In the genomic region with DNA sequence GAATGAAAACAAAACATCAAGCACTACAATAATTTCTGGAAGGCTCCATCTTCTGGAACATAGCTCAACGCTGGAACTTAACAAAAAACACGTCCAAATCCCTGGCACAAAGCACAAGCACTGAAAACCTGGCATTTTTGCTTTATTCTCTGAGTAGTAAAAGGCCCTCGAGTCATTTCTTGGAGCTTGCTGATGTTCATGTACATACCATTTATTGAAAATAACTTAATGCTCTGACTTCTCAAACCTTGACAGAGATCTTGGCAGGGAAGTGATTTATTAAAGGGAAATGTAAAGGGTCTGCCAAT, we compare ENCODE assay signal across 15 cellular contexts.
DNase-seq lines count a peak whose midpoint lies in the region; ATAC-seq and TF ChIP-seq lines count a peak whose summit lies in the region.
"Had no signal": no experiment of that assay in that cellular context is flagged by ENCODE, and none has a peak within 500 bp of the region (broad histone marks: within the 10 kb centered on the region; RNA-seq: fewer than 3 reads in every experiment).

No MANE protein-coding gene starts in this region.

- no peak for TF ChIP-seq EP300 in tibial nerve (IDR thresholded peaks at IDR 0.05)

- no peak for DNase-seq in Right ventricle myocardium superior
- no peak for DNase-seq in left ventricle myocardium superior
- no peak for DNase-seq in T-cell
- DNase-seq in memory B cell (ENCODE audit: low spot score in 2 of 2), result no peak
- DNase-seq in tibial nerve (ENCODE audit: low spot score in 2 of 2), result no peak
- DNase-seq in NCI-H1694 treated with DMSO at 0.1 percent for 48 hours (lab: John Stamatoyannopoulos, UW), result no peak
- no peak for DNase-seq in left colon
- no peak for DNase-seq in SKM-1 (lab: John Stamatoyannopoulos, UW; ENCODE audit: unreplicated experiment)
- DNase-seq: activated gamma-delta T cell treated with Interleukin-2 at 50 U/mL for 16 hours; central memory CD4-positive, alpha-beta T cell; DMS153; left cardiac atrium; NCI-H1694; T-helper 9 cell; trophoblast cell had no signal

- peaks cover 0 to 4% (median 0%) of the 10 kb centered on the region in 3 donors for H3K9me3 Mint-ChIP-seq in T-cell
- peaks cover 5% of the 10 kb centered on the region for H3K9me3 Mint-ChIP-seq in memory B cell

- H3K27ac Mint-ChIP-seq in T-cell (peak overlapping the region; percentile 67 to 80), memory B cell (peak overlapping the region; percentile 91)

- H3K4me1 Mint-ChIP-seq in T-cell (peaks cover 69 to 80% (median 77%) of the 10 kb centered on the region in 3 donors), memory B cell (peaks cover 45% of the 10 kb centered on the region)

- POLR2A ChIA-PET in T-cell (lab: Charles Lee), result interaction anchor here in 1 of 2 donors (0.6 kb wide), 1 partner anchor 28 kb away, joined by 3 read pairs; no protein-coding TSS in a partner anchor

- CTCF ChIA-PET in T-cell (lab: Charles Lee), result interaction anchor here in 1 of 2 donors (0.6 to 1.4 kb wide), 5 partner anchors 27 to 582 kb away, joined by 3 to 5 read pairs (median 4); a partner anchor contains a TSS

- H3K36me3 Mint-ChIP-seq in T-cell, result no peaks in the 10 kb centered on the region
- no peaks in the 10 kb centered on the region for H3K36me3 Mint-ChIP-seq in memory B cell

- peak overlapping the region in 3 of 4 donors; percentile 15 to 53 (median 47) for H3K27ac ChIP-seq in tibial nerve

- no peaks in the 10 kb centered on the region for H3K36me3 ChIP-seq in tibial nerve

- H3K9me3 ChIP-seq in tibial nerve, result no peaks in the 10 kb centered on the region

- H3K27me3 Mint-ChIP-seq in T-cell, result no peaks in the 10 kb centered on the region
- no peaks in the 10 kb centered on the region for H3K27me3 Mint-ChIP-seq in memory B cell

- ATAC-seq in Right ventricle myocardium superior (ENCODE audit: poor library complexity) (peak; percentile 12), left ventricle myocardium superior (no peak), T-cell (replicated peaks in 1 of 4) (no peak), memory B cell (ENCODE audit: low read depth) (no peak), left colon (no peak)

- peaks cover 0 to 21% (median 12%) of the 10 kb centered on the region in 4 donors for H3K4me1 ChIP-seq in tibial nerve

- H3K4me3 ChIP-seq in tibial nerve, result no peak overlapping the region

- no peaks in the 10 kb centered on the region for H3K27me3 ChIP-seq in tibial nerve

- TF ChIP-seq CTCF in tibial nerve (IDR thresholded peaks at IDR 0.05), result no peak

- intact Hi-C loops in Right ventricle myocardium superior (cut with DNase I) (no loop called here), left ventricle myocardium superior (cut with micrococcal nuclease) (no loop called here), left colon (cut with DNase I, micrococcal nuclease) (no loop called here)

- 58 to 61% methylated on average over 3 of the region's 3 CpGs for WGBS in tibial nerve, 2 donors

- TF ChIP-seq POLR2A in tibial nerve (IDR thresholded peaks at IDR 0.05), result no peak

- no peak overlapping the region for H3K4me3 Mint-ChIP-seq in T-cell
- no peak overlapping the region for H3K4me3 Mint-ChIP-seq in memory B cell
